ENCODE assay signal across 27 cellular contexts in the genomic region with DNA sequence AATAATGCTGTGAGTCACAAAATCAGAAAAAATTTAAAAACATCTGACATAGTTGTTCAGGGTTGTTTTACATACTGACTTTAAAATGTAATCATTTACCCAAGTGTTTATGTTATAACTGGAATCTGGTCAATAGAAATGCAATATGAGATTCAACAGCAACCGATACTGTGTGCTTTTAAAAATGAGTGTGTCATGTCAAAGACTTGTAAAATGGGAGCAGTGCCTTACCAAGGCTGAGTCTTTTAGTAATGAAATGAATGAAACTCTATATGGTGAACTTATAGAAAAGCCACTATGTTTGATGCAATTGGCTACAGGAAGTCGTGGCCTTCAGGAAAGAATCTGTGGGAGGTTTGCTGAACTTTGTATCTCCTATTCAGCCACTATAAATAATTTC.
DNase-seq lines count a peak whose midpoint lies in the region; ATAC-seq, FAIRE-seq and TF ChIP-seq lines count a peak whose summit lies in the region.
"Had no signal": no experiment of that assay in that cellular context is flagged by ENCODE, and none has a peak within 500 bp of the region (broad histone marks: within the 10 kb centered on the region; RNA-seq: fewer than 3 reads in every experiment).

No MANE protein-coding gene starts in this region.

- H3K9me2 ChIP-seq in SU-DHL-6 (replicated peaks; ENCODE audit: insufficient read depth, low read length) = no peaks in the 10 kb centered on the region

- POLR2A ChIA-PET in activated CD8-positive, alpha-beta T cell treated with anti-CD3 and anti-CD28 coated beads for 36 hours (lab: Charles Lee) = no interaction called here

- no peak for FAIRE-seq in frontal cortex (lab: Jason Lieb, UNC)
- FAIRE-seq: endometrium, GM18507 had no signal

- H3K4me3 ChIP-seq in SU-DHL-6 (ENCODE audit: insufficient read depth, low read length, poor library complexity, severe bottlenecking) (no peak overlapping the region), skeletal muscle cell (ENCODE audit: low read depth, low read length) (no peak overlapping the region)
- H3K4me3 ChIP-seq: hepatocyte had no signal

- DNase-seq in EL = peak; percentile 49
- DNase-seq in fibroblast of peridontal ligament (ENCODE audit: extremely low read depth) = peak; percentile 89
- DNase-seq in skeletal muscle cell (ENCODE audit: low read depth) = peak; percentile 23
- DNase-seq in activated CD8-positive, alpha-beta T cell treated with anti-CD3 and anti-CD28 coated beads for 36 hours = no peak
- no peak for DNase-seq in frontal cortex (ENCODE audit: low spot score in 2 of 2)
- DNase-seq in nephron progenitor cell = no peak
- DNase-seq: activated CD4-positive, alpha-beta T cell treated with anti-CD3 and anti-CD28 coated beads for 4 hours; activated naive CD4-positive, alpha-beta T cell; activated T-cell treated with anti-CD3 and anti-CD28 coated beads, Interleukin-2, amount 50 U/mL, for 4 hours; amniotic stem cell; CD8-positive, alpha-beta T cell; dermis blood vessel endothelial cell; Kasumi-1; midbrain; NCI-H1694 treated with DMSO at 0.1 percent for 48 hours; NCI-H2171; NCI-H524; posterior cingulate gyrus; stimulated activated CD8-positive, alpha-beta memory T cell treated with anti-CD3 and anti-CD28 coated beads, Interleukin-4, amount 100 ng/mL, for 48 hours; T-helper 2 cell had no signal

- TF ChIP-seq CTCF in SU-DHL-6 (IDR thresholded peaks at IDR 0.05; ENCODE audit: insufficient read depth, low read length, poor library complexity, severe bottlenecking) = no peak
- no peak for TF ChIP-seq CTCF in activated CD8-positive, alpha-beta T cell treated with anti-CD3 and anti-CD28 coated beads for 36 hours (IDR thresholded peaks at IDR 0.05)
- no peak for TF ChIP-seq CTCF in nephron progenitor cell (IDR thresholded peaks at IDR 0.05)

- H3K27ac Mint-ChIP-seq in activated CD8-positive, alpha-beta T cell treated with anti-CD3 and anti-CD28 coated beads for 36 hours = no peak overlapping the region
- H3K27ac Mint-ChIP-seq in nephron progenitor cell = no peak overlapping the region
- H3K27ac Mint-ChIP-seq: CD8-positive, alpha-beta T cell; type B pancreatic cell had no signal

- H3K27me3 Mint-ChIP-seq in activated CD8-positive, alpha-beta T cell treated with anti-CD3 and anti-CD28 coated beads for 36 hours = no peaks in the 10 kb centered on the region
- H3K27me3 Mint-ChIP-seq in nephron progenitor cell (ENCODE audit: low read depth, poor library complexity) = peaks cover 2% of the 10 kb centered on the region
- H3K27me3 Mint-ChIP-seq: type B pancreatic cell had no signal

- CTCF ChIA-PET in activated CD8-positive, alpha-beta T cell treated with anti-CD3 and anti-CD28 coated beads for 36 hours (lab: Charles Lee) = no interaction called here

- no peaks in the 10 kb centered on the region for H3K36me3 ChIP-seq in SU-DHL-6 (ENCODE audit: low read length)

- no peak overlapping the region for H3K4me2 ChIP-seq in SU-DHL-6 (ENCODE audit: low read depth, low read length, poor library complexity, severe bottlenecking)
- H3K4me2 ChIP-seq: hepatocyte had no signal

- no peak overlapping the region for H3K9ac ChIP-seq in SU-DHL-6 (ENCODE audit: low read length)

- peaks cover 5% of the 10 kb centered on the region for H3K4me1 Mint-ChIP-seq in activated CD8-positive, alpha-beta T cell treated with anti-CD3 and anti-CD28 coated beads for 36 hours (ENCODE audit: low read depth)
- H3K4me1 Mint-ChIP-seq in nephron progenitor cell = peaks cover 21% of the 10 kb centered on the region

- no peaks in the 10 kb centered on the region for H3K9me3 ChIP-seq in SU-DHL-6 (ENCODE audit: insufficient read depth, low read length)

- no peak overlapping the region for H3K27ac ChIP-seq in SU-DHL-6 (ENCODE audit: low read depth, low read length)
- H3K27ac ChIP-seq: hepatocyte had no signal

- peak overlapping the region; percentile 6 for H2AFZ ChIP-seq in SU-DHL-6 (ENCODE audit: low read depth, low read length, severe bottlenecking)
- H2AFZ ChIP-seq: hepatocyte had no signal

- no peaks in the 10 kb centered on the region for H3K27me3 ChIP-seq in SU-DHL-6 (ENCODE audit: low read length)
- H3K27me3 ChIP-seq: hepatocyte had no signal

- intact Hi-C loops in activated CD8-positive, alpha-beta T cell treated with anti-CD3 and anti-CD28 coated beads for 36 hours (cut with micrococcal nuclease) = no loop called here

- ATAC-seq in activated CD8-positive, alpha-beta T cell treated with anti-CD3 and anti-CD28 coated beads for 36 hours = no peak
- no peak for ATAC-seq in HG03045 (IDR thresholded peaks at IDR 0.05; ENCODE audit: unreplicated experiment)
- ATAC-seq: activated T-cell treated with anti-CD3 and anti-CD28 coated beads, Interleukin-2, amount 50 U/mL, for 4 hours; CD8-positive, alpha-beta T cell; sciatic nerve had no signal

- no peaks in the 10 kb centered on the region for H4K20me1 ChIP-seq in SU-DHL-6 (ENCODE audit: low read depth, low read length)

- H3K9me3 Mint-ChIP-seq in activated CD8-positive, alpha-beta T cell treated with anti-CD3 and anti-CD28 coated beads for 36 hours = no peaks in the 10 kb centered on the region
- H3K9me3 Mint-ChIP-seq in nephron progenitor cell = no peaks in the 10 kb centered on the region
- H3K9me3 Mint-ChIP-seq: activated T-cell treated with anti-CD3 and anti-CD28 coated beads, Interleukin-2, amount 50 U/mL, for 4 hours; CD8-positive, alpha-beta T cell; type B pancreatic cell had no signal

- no peak overlapping the region for H3K4me3 Mint-ChIP-seq in activated CD8-positive, alpha-beta T cell treated with anti-CD3 and anti-CD28 coated beads for 36 hours
- H3K4me3 Mint-ChIP-seq in nephron progenitor cell = no peak overlapping the region
- H3K4me3 Mint-ChIP-seq: activated T-cell treated with anti-CD3 and anti-CD28 coated beads, Interleukin-2, amount 50 U/mL, for 4 hours; CD8-positive, alpha-beta T cell; type B pancreatic cell had no signal

- no peaks in the 10 kb centered on the region for H3K79me2 ChIP-seq in SU-DHL-6 (ENCODE audit: insufficient read depth, low read length)
- H3K79me2 ChIP-seq: hepatocyte had no signal

- no peaks in the 10 kb centered on the region for H3F3A ChIP-seq in SU-DHL-6 (ENCODE audit: insufficient read depth)

- H3K36me3 Mint-ChIP-seq in activated CD8-positive, alpha-beta T cell treated with anti-CD3 and anti-CD28 coated beads for 36 hours (ENCODE audit: low read depth) = peaks cover 8% of the 10 kb centered on the region
- no peaks in the 10 kb centered on the region for H3K36me3 Mint-ChIP-seq in nephron progenitor cell (ENCODE audit: low read depth)
- H3K36me3 Mint-ChIP-seq: type B pancreatic cell had no signal

Comparison
In these comparisons a context has a peak if more than half of its experiments do, and no peak if none do; other contexts are left out.
1. DNase-seq: peak in EL (single experiment), fibroblast of peridontal ligament (single experiment) and skeletal muscle cell (single experiment); none in activated CD8-positive, alpha-beta T cell treated with anti-CD3 and anti-CD28 coated beads for 36 hours (single experiment), frontal cortex (0 of 2) and nephron progenitor cell (single experiment).